ENCODE assay signal across 1 cellular context in genomic region chr9:31612336-31613030, GRCh38.
TF ChIP-seq lines count a peak whose summit lies in the region.

No MANE protein-coding gene starts in this region.

TF ChIP-seq in GM23338, 12 proteins besides CTCF, POLR2A, EP300 and RAD21:
- TF ChIP-seq CREB1 (CRISPR knock-in tag; IDR thresholded peaks at IDR 0.05; ENCODE audit: low read depth) (no peak), REST (IDR thresholded peaks at IDR 0.05; ENCODE audit: unreplicated experiment) (no peak), ETS1 (IDR thresholded peaks at IDR 0.05) (no peak), EZH2 (IDR thresholded peaks at IDR 0.05; ENCODE audit: low read depth, unreplicated experiment) (no peak), ZNF462 (CRISPR knock-in tag; IDR thresholded peaks at IDR 0.05) (no peak), ZNF114 (CRISPR knock-in tag; IDR thresholded peaks at IDR 0.05) (no peak), ZNF331 (CRISPR knock-in tag; IDR thresholded peaks at IDR 0.05; ENCODE audit: low read depth) (no peak), EZH2phosphoT487 (IDR thresholded peaks at IDR 0.05; ENCODE audit: unreplicated experiment) (no peak), JUNB (IDR thresholded peaks at IDR 0.05; ENCODE audit: unreplicated experiment) (no peak), STAT1 (IDR thresholded peaks at IDR 0.05; ENCODE audit: unreplicated experiment) (no peak), POLR2AphosphoS5 (IDR thresholded peaks at IDR 0.05; ENCODE audit: low read depth) (no peak), NANOG (IDR thresholded peaks at IDR 0.05; ENCODE audit: borderline replicate concordance) (no peak)
TF ChIP-seq in GM23338: peak in this region for 0.
